In the genomic region with DNA sequence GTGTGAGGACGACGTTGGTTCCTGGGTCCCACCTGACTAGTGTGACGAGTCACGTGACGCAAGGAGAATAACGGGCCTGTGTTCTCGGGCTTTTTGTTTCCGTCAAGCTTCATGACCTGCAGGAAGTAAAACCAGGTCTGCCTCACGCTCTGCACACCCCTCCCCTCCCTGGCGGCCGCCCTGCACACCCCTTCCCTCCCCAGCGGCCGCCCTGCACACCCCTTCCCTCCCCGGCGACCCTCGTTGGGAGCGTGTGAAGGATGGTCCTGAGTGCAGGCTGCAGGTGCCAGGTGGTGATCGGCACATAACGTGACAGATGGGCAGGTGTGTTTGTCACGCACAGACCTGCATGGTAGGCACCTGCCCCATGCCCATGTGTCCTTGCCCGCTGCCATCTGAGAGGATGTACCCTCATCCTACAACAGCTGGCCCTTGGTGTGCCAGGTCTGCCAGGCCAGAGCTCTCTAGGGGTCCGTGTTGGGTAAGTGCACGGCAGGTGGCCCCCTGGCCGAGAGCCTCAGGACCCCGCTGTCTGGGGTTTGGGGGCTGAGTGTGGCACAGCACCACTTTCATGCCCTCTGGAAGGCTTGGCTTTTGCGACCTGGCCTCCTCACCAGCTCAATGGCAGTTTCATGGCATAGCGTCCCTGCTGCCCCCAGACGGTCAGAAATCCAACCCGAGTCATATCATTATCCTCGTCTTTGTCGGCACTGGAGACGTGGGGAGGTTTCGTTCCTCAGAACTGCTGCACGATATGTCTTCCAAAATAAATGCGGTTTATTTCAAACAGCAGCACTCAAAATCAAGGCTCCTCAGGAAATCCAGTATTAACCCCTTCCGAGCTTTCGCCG, we compare ENCODE assay signal across 1 cellular context.
TF ChIP-seq lines count a peak whose summit lies in the region.

No MANE protein-coding gene starts in this region.

TF ChIP-seq in K562, 482 proteins besides CTCF, POLR2A, EP300 and RAD21 (continued from another document):
- TF ChIP-seq, protein P1, sequence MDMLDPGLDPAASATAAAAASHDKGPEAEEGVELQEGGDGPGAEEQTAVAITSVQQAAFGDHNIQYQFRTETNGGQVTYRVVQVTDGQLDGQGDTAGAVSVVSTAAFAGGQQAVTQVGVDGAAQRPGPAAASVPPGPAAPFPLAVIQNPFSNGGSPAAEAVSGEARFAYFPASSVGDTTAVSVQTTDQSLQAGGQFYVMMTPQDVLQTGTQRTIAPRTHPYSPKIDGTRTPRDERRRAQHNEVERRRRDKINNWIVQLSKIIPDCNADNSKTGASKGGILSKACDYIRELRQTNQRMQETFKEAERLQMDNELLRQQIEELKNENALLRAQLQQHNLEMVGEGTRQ (CRISPR knock-in tag; IDR thresholded peaks at IDR 0.05), result 0 out of 2 replicates have a peak, but pooled peaks have one; percentile 5
- TF ChIP-seq, protein P2, sequence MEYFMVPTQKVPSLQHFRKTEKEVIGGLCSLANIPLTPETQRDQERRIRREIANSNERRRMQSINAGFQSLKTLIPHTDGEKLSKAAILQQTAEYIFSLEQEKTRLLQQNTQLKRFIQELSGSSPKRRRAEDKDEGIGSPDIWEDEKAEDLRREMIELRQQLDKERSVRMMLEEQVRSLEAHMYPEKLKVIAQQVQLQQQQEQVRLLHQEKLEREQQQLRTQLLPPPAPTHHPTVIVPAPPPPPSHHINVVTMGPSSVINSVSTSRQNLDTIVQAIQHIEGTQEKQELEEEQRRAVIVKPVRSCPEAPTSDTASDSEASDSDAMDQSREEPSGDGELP (CRISPR knock-in tag; IDR thresholded peaks at IDR 0.05; ENCODE audit: borderline replicate concordance), result no peak
